1 cellular context compared by ENCODE assay signal in the genomic region with DNA sequence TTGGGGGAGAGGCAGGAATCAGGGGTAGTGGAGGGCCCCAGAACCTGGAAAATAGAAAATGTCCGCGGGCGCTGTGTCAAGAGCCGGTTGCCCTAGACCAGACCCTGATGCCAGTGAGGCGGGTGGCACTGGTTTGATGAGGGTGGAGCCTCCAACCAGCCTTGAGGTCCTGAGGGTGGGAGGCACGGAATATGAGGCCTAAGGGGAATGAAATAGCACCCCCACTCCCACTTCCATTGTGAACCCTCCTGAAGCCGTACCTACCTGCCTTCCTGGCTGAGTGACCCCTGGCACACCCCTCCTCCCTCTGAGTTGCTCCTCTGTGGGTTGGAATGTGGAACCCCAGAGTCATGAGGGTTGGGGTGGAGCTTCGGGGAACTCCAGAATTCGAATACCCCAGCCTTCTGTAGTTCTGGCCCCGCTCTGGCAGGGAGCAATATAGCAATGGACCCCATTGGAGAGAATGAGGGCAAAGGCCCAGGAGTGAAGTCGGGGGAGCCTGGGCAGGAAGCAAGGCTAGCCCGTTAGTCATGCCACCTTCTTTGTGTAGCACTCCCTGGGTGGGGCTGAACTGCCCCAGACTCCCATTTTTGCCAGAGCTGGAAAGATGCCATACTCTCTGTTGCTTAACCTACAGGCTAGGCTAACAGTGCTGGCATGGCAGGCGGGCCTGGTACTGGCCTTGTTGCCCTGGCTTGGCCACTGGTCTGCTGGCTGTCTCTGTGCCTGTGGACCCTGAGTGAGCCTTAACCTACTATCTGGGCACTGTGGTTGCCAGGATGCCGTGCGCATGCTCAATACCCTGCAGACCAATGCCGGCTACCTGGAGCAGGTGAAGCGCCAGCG.
TF ChIP-seq lines count a peak whose summit lies in the region.

No MANE protein-coding gene starts in this region.

TF ChIP-seq in IMR-90, 13 proteins besides CTCF, POLR2A, EP300 and RAD21 (continued from another document):
- no peak for TF ChIP-seq NFE2L2 (IDR thresholded peaks at IDR 0.05; ENCODE audit: low read depth, low read length)
- TF ChIP-seq RCOR1 (IDR thresholded peaks at IDR 0.05; ENCODE audit: insufficient replicate concordance, low read length) = no peak
- TF ChIP-seq CEBPB (IDR thresholded peaks at IDR 0.05; ENCODE audit: low read depth, low read length) = peak; percentile 44; the same call in 1 of the 2 replicates
TF ChIP-seq in IMR-90: peak in this region for 1.
